Comparison of ENCODE assay signal across 8 cellular contexts in genomic region chr19:58401825-58402433, GRCh38. TPM values are rescaled to one million over a fixed set of nuclear protein-coding genes. Genes with fewer than 3 reads are reported as not detected.
DNase-seq lines count a peak whose midpoint lies in the region; TF ChIP-seq lines count a peak whose summit lies in the region.

No MANE protein-coding gene starts in this region.

- H3K9me3 ChIP-seq in HUES6 (ENCODE audit: control insufficient read depth, insufficient read depth, low read depth, low read length) (no peaks in the 10 kb centered on the region), mucosa of stomach (ENCODE audit: control insufficient read depth, low read length) (no peaks in the 10 kb centered on the region)

- H3K36me3 ChIP-seq in HUES6 (ENCODE audit: control insufficient read depth, insufficient read depth, low read length) (no peaks in the 10 kb centered on the region), mucosa of stomach (ENCODE audit: control insufficient read depth, insufficient read depth, low read length) (no peaks in the 10 kb centered on the region)

- peaks cover 16% of the 10 kb centered on the region for H3K4me1 ChIP-seq in HUES6 (ENCODE audit: control insufficient read depth, insufficient read depth, low read length)
- H3K4me1 ChIP-seq in mucosa of stomach (ENCODE audit: control insufficient read depth, insufficient read depth, low read length), result peaks cover 14% of the 10 kb centered on the region

- H3K9ac ChIP-seq in HUES6 (ENCODE audit: low read length) (peak overlapping the region; percentile 71), mucosa of stomach (ENCODE audit: low read length) (peak overlapping the region; percentile 64)

- DNase-seq in AG09309 (ENCODE audit: low read depth) (no peak), cardiac fibroblast (ENCODE audit: low read depth in 2 of 2) (no peak), OCI-M1 (lab: John Stamatoyannopoulos, UW) (no peak), A172 (ENCODE audit: low spot score) (no peak), NCI-H524 (lab: John Stamatoyannopoulos, UW) (no peak), NOMO-1 (lab: John Stamatoyannopoulos, UW; ENCODE audit: unreplicated experiment in 2 of 2) (no peak)

- no peak overlapping the region for H3K27ac ChIP-seq in HUES6 (ENCODE audit: low read depth, low read length)

- H3K4me3 ChIP-seq in AG09309 (ENCODE audit: control insufficient read depth, low read depth, low read length), result peak overlapping the region; percentile 71
- peak overlapping the region; percentile 63 for H3K4me3 ChIP-seq in HUES6 (ENCODE audit: low read depth, low read length)
- peak overlapping the region; percentile 75 to 79 for H3K4me3 ChIP-seq in cardiac fibroblast (replicated peaks in 1 of 2; ENCODE audit: low read depth in 2 of 2, low read length in 2 of 2)
- peak overlapping the region; percentile 66 for H3K4me3 ChIP-seq in mucosa of stomach (ENCODE audit: low read length)

- no peak for TF ChIP-seq CTCF in AG09309 (IDR thresholded peaks at IDR 0.05; ENCODE audit: control insufficient read depth, insufficient read depth, low read depth, low read length, missing control alignments)
- no peak for TF ChIP-seq CTCF in cardiac fibroblast (IDR thresholded peaks at IDR 0.05; ENCODE audit: low read depth, low read length)

- H3K27me3 ChIP-seq in HUES6 (ENCODE audit: control insufficient read depth, insufficient read depth, low read length), result peaks cover 12% of the 10 kb centered on the region
- peaks cover 13% of the 10 kb centered on the region for H3K27me3 ChIP-seq in mucosa of stomach (ENCODE audit: control insufficient read depth, insufficient read depth, low read length)

RNA-seq across cellular contexts. Expression of gene RNF225, which starts 6.5 kb away (rescaled TPM):
- not detected in 2 replicates for total RNA-seq in A172 (2014; rRNA removed; shearing (Covaris generic))

RNA-seq across cellular contexts. Expression of gene ZNF584, which starts 6.5 kb away (rescaled TPM):
- 31.5 and 42.1 TPM in 2 replicates for total RNA-seq in A172 (2014; rRNA removed; shearing (Covaris generic))

RNA-seq across cellular contexts. Expression of gene RPS5, which starts 14.9 kb away (rescaled TPM):
- total RNA-seq in A172 (2014; rRNA removed; shearing (Covaris generic)), result 2,652 and 2,662 TPM in 2 replicates

RNA-seq across cellular contexts. Expression of gene ZNF837, which starts 21.1 kb away (rescaled TPM):
- 3.7 and 5.7 TPM in 2 replicates for total RNA-seq in A172 (2014; rRNA removed; shearing (Covaris generic))

RNA-seq across cellular contexts. Expression of gene ZNF132, which starts 38.0 kb away (rescaled TPM):
- 0.03 and 0.19 TPM in 2 replicates for total RNA-seq in A172 (2014; rRNA removed; shearing (Covaris generic))
